27 cellular contexts compared by ENCODE assay signal in the genomic region with DNA sequence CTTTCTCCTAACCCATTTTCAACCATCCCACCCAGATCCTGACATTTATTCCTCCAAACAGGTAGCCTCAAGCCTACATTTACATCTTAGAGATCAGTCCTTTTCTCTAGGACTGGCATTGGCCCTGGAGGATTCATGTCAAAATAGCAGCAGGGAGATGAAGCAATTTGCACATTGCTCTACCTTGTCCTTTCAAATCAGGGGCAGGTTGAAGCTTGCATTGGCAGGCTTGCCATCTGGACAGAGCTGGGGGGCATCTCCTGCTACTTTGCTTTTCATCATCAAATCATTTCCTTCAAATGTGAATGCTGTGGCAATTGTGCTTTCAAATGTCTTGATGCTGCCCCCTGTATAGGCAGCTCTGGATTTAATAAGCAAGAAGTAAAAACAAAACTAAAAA. TPM values are rescaled to one million over a fixed set of nuclear protein-coding genes. Genes with fewer than 3 reads are reported as not detected.
DNase-seq lines count a peak whose midpoint lies in the region; ATAC-seq and TF ChIP-seq lines count a peak whose summit lies in the region.
"Had no signal": no experiment of that assay in that cellular context is flagged by ENCODE, and none has a peak within 500 bp of the region (broad histone marks: within the 10 kb centered on the region; RNA-seq: fewer than 3 reads in every experiment).

No MANE protein-coding gene starts in this region.

- no peaks in the 10 kb centered on the region for H3K9me3 ChIP-seq in CD4-positive, alpha-beta memory T cell (ENCODE audit: control insufficient read depth in 1 of 2, low read length in 2 of 2)
- H3K9me3 ChIP-seq in left lung: peaks cover 0 to 11% of the 10 kb centered on the region in 2 donors
- H3K9me3 ChIP-seq in gastrocnemius medialis: peaks cover 0 to 7% (median 0%) of the 10 kb centered on the region in 3 donors
- H3K9me3 ChIP-seq: BE2C, upper lobe of right lung had no signal

- H3K27me3 Mint-ChIP-seq in CD4-positive, alpha-beta memory T cell: no peaks in the 10 kb centered on the region
- H3K27me3 Mint-ChIP-seq: activated naive CD8-positive, alpha-beta T cell; activated T-helper 17 cell treated with anti-CD3 and anti-CD28 coated beads, Interleukin-2, amount 50 U/mL, for 72 hours; T-cell had no signal

- H3K27me3 ChIP-seq in dorsolateral prefrontal cortex: no peaks in the 10 kb centered on the region
- H3K27me3 ChIP-seq in CD4-positive, alpha-beta memory T cell (ENCODE audit: insufficient read depth, low read length): no peaks in the 10 kb centered on the region
- H3K27me3 ChIP-seq in left lung: no peaks in the 10 kb centered on the region
- no peaks in the 10 kb centered on the region for H3K27me3 ChIP-seq in gastrocnemius medialis
- H3K27me3 ChIP-seq: BE2C, hepatocyte, SJCRH30, upper lobe of right lung had no signal

- intact Hi-C loops in dorsolateral prefrontal cortex (cut with DNase I) (loop anchor here in 1 of 2 donors (10.0 kb wide), 1 partner anchor 108 kb away; no protein-coding TSS in a partner anchor), left lung (cut with DNase I) (no loop called here), gastrocnemius medialis (cut with DNase I; ENCODE audit: low total_unique reads) (no loop called here)
- intact Hi-C loops in CD4-positive, alpha-beta memory T cell (cut with micrococcal nuclease): no loop called here

- H3K27ac Mint-ChIP-seq in CD4-positive, alpha-beta memory T cell: peak overlapping the region in 1 of 7 donors; percentile 26
- H3K27ac Mint-ChIP-seq: activated naive CD8-positive, alpha-beta T cell; activated T-helper 17 cell treated with anti-CD3 and anti-CD28 coated beads, Interleukin-2, amount 50 U/mL, for 72 hours; naive thymus-derived CD8-positive, alpha-beta T cell; T-cell had no signal

- H3K4me1 Mint-ChIP-seq in CD4-positive, alpha-beta memory T cell: peaks cover 19 to 29% (median 23%) of the 10 kb centered on the region in 4 donors

- no peak for TF ChIP-seq POLR2A in gastrocnemius medialis (IDR thresholded peaks at IDR 0.05)

- peaks cover 0 to 14% (median 6%) of the 10 kb centered on the region in 8 donors for H3K9me3 Mint-ChIP-seq in CD4-positive, alpha-beta memory T cell
- H3K9me3 Mint-ChIP-seq: activated T-helper 17 cell treated with anti-CD3 and anti-CD28 coated beads, Interleukin-2, amount 50 U/mL, for 72 hours had no signal

- DNase-seq in NCI-H524 (lab: John Stamatoyannopoulos, UW) (peak; percentile 32 to 73), NCI-H524 treated with DMSO at 0.1 percent for 48 hours (lab: John Stamatoyannopoulos, UW) (no peak), NCI-H526 treated with DMSO at 0.1 percent for 48 hours (lab: John Stamatoyannopoulos, UW) (peak; percentile 31), dorsolateral prefrontal cortex (peak in 1 of 10 donors; percentile 69), left lung (no peak), gastrocnemius medialis (no peak)
- no peak for DNase-seq in CD4-positive, alpha-beta memory T cell
- DNase-seq: activated CD4-positive, alpha-beta T cell treated with anti-CD3 and anti-CD28 coated beads, Interleukin-2, amount 50 U/mL, for 48 hours; activated CD8-positive, alpha-beta memory T cell treated with anti-CD3 and anti-CD28 coated beads, Interleukin-2, amount 50 U/mL, for 4 hours; BE2C; Caco-2; DND-41; effector CD8-positive, alpha-beta T cell; foreskin melanocyte; HCEC 1CT; midbrain; naive thymus-derived CD8-positive, alpha-beta T cell; NCI-H1092; SJCRH30; T-cell; upper lobe of right lung had no signal

- peak in 4 of 56 donors; percentile 4 to 11 (median 8) for TF ChIP-seq CTCF in dorsolateral prefrontal cortex (IDR thresholded peaks at IDR 0.05 in 54 of 56, conservative IDR thresholded peaks at IDR 0.05 in 2 of 56; ENCODE audit: low read depth in 1 of 56, partially characterized antibody in 56 of 56)
- no peak for TF ChIP-seq CTCF in left lung (IDR thresholded peaks at IDR 0.05)
- no peak for TF ChIP-seq CTCF in gastrocnemius medialis (IDR thresholded peaks at IDR 0.05 in 4 of 5, conservative IDR thresholded peaks at IDR 0.05 in 1 of 5)

- H3K4me3 ChIP-seq in dorsolateral prefrontal cortex (no peak overlapping the region), left lung (no peak overlapping the region), gastrocnemius medialis (no peak overlapping the region)
- no peak overlapping the region for H3K4me3 ChIP-seq in CD4-positive, alpha-beta memory T cell (ENCODE audit: low read length in 2 of 2)
- H3K4me3 ChIP-seq: hepatocyte, SJCRH30, skin epidermis, upper lobe of right lung had no signal

- no peaks in the 10 kb centered on the region for H3K36me3 ChIP-seq in CD4-positive, alpha-beta memory T cell (ENCODE audit: insufficient read depth, low read length)
- H3K36me3 ChIP-seq in left lung (no peaks in the 10 kb centered on the region), gastrocnemius medialis (no peaks in the 10 kb centered on the region)
- H3K36me3 ChIP-seq: BE2C, SJCRH30, upper lobe of right lung had no signal

- H3K4me1 ChIP-seq in CD4-positive, alpha-beta memory T cell (ENCODE audit: insufficient read depth, low read length): peaks cover 20% of the 10 kb centered on the region
- H3K4me1 ChIP-seq in left lung: peaks cover 0 to 6% of the 10 kb centered on the region in 2 donors
- H3K4me1 ChIP-seq in gastrocnemius medialis: no peaks in the 10 kb centered on the region
- H3K4me1 ChIP-seq: BE2C, Caco-2, SJCRH30, upper lobe of right lung had no signal

- ATAC-seq in left lung (no peak), gastrocnemius medialis (no peak), HG02798 (IDR thresholded peaks at IDR 0.05; ENCODE audit: poor library complexity, unreplicated experiment) (no peak)
- ATAC-seq: activated T-helper 17 cell treated with anti-CD3 and anti-CD28 coated beads, Interleukin-2, amount 50 U/mL, for 72 hours; HepG2; naive thymus-derived CD8-positive, alpha-beta T cell; T-cell; upper lobe of right lung had no signal

- H3K27ac ChIP-seq in dorsolateral prefrontal cortex: peak overlapping the region in 51 of 59 donors; percentile 2 to 98 (median 66)
- H3K27ac ChIP-seq in CD4-positive, alpha-beta memory T cell (ENCODE audit: low read depth, low read length): no peak overlapping the region
- no peak overlapping the region for H3K27ac ChIP-seq in left lung
- no peak overlapping the region for H3K27ac ChIP-seq in gastrocnemius medialis
- H3K27ac ChIP-seq: hepatocyte, SJCRH30, skin epidermis, upper lobe of right lung had no signal

- in situ Hi-C loops in gastrocnemius medialis (cut with MboI; ENCODE audit: low sequenced_read_pairs in 4 of 4): no loop called here

- CTCF ChIA-PET in CD4-positive, alpha-beta memory T cell (lab: Charles Lee; ENCODE audit: partially characterized antibody): no interaction called here

- H3K4me3 Mint-ChIP-seq in CD4-positive, alpha-beta memory T cell: no peak overlapping the region
- H3K4me3 Mint-ChIP-seq: activated naive CD8-positive, alpha-beta T cell; activated T-helper 17 cell treated with anti-CD3 and anti-CD28 coated beads, Interleukin-2, amount 50 U/mL, for 72 hours; naive thymus-derived CD8-positive, alpha-beta T cell; T-cell had no signal

- POLR2A ChIA-PET in CD4-positive, alpha-beta memory T cell (lab: Charles Lee; ENCODE audit: partially characterized antibody): no interaction called here

- H3K36me3 Mint-ChIP-seq in CD4-positive, alpha-beta memory T cell: peaks cover 6 to 11% of the 10 kb centered on the region in 2 donors

RNA-seq across cellular contexts. Expression of a gene that starts 47.7 kb away (rescaled TPM):
- 100 to 1,000 TPM; 329 to 792 (median 457) TPM for total RNA-seq in dorsolateral prefrontal cortex
- 10 to 100 TPM; 21.1 to 21.3 TPM for total RNA-seq in CD4-positive, alpha-beta memory T cell
- 1 to 10 TPM; 3.0 to 5.4 TPM for polyA plus RNA-seq in CD4-positive, alpha-beta memory T cell
- under 1 TPM; 0.92 to 0.96 TPM for total RNA-seq in left lung
- 1 to 10 TPM in 3 of 4 donors, under 1 TPM in 1; 0.51 to 2.8 (median 2.0) TPM for total RNA-seq in gastrocnemius medialis

Comparison
In these comparisons a context has a peak if more than half of its experiments do, and no peak if none do; other contexts are left out.
1. DNase-seq: peak in NCI-H524 (2 of 2) and NCI-H526 treated with DMSO at 0.1 percent for 48 hours (single experiment); none in NCI-H524 treated with DMSO at 0.1 percent for 48 hours (single experiment), CD4-positive, alpha-beta memory T cell (0 of 5), left lung (0 of 2) and gastrocnemius medialis (0 of 2).
2. H3K27ac ChIP-seq: peak in dorsolateral prefrontal cortex (51 of 59); none in CD4-positive, alpha-beta memory T cell (single experiment), left lung (0 of 2) and gastrocnemius medialis (0 of 4).
3. RNA of a gene that starts 47.7 kb away (total RNA-seq): 329 to 792 TPM in dorsolateral prefrontal cortex; 21.1 to 21.3 TPM in CD4-positive, alpha-beta memory T cell, 0.51 to 2.8 TPM in gastrocnemius medialis and 0.92 to 0.96 TPM in left lung; every median in the first group is over 10 times any median in the second.